Comparison of ENCODE assay signal across 15 cellular contexts in genomic region chr1:46171351-46171750, GRCh38. TPM values are rescaled to one million over a fixed set of nuclear protein-coding genes. Genes with fewer than 3 reads are reported as not detected.
DNase-seq lines count a peak whose midpoint lies in the region; ATAC-seq and TF ChIP-seq lines count a peak whose summit lies in the region.
"Had no signal": no experiment of that assay in that cellular context is flagged by ENCODE, and none has a peak within 500 bp of the region (broad histone marks: within the 10 kb centered on the region; RNA-seq: fewer than 3 reads in every experiment).

No MANE protein-coding gene starts in this region.

- H2BK15ac ChIP-seq in mesendoderm (replicated peaks; ENCODE audit: low read depth), result no peak overlapping the region

- no peaks in the 10 kb centered on the region for H3K9me3 ChIP-seq in SK-N-SH
- no peaks in the 10 kb centered on the region for H3K9me3 ChIP-seq in upper lobe of left lung
- H3K9me3 ChIP-seq: Caco-2 had no signal

- H2BK5ac ChIP-seq in mesendoderm (ENCODE audit: low read length), result no peak overlapping the region

- H4K5ac ChIP-seq in mesendoderm (ENCODE audit: low read length), result no peak overlapping the region

- ATAC-seq in SK-N-SH treated with all-trans-retinoic acid at 6 μM for 48 hours, result no peak
- peak in 1 of 2 donors; percentile 34 for ATAC-seq in upper lobe of left lung (ENCODE audit: low FRiP score in 2 of 2)
- ATAC-seq in HG02938 (IDR thresholded peaks at IDR 0.05; ENCODE audit: unreplicated experiment), result no peak
- ATAC-seq: activated T-cell treated with anti-CD3 and anti-CD28 coated beads, Interleukin-2, amount 50 U/mL, for 72 hours; stimulated activated naive CD8-positive, alpha-beta T cell treated with anti-CD3 and anti-CD28 coated beads, Interleukin-15, amount 100 ng/mL, for 72 hours had no signal

- no peak overlapping the region for H3K23ac ChIP-seq in mesendoderm (ENCODE audit: low read length)

- no peak overlapping the region for H3K4ac ChIP-seq in mesendoderm (ENCODE audit: low read depth, low read length)

- H3K56ac ChIP-seq in mesendoderm (ENCODE audit: low read length), result no peak overlapping the region

- WGBS in SK-N-SH (ENCODE audit: low lambda C conversion rate), result 81% methylated on average over 6 of the region's 8 CpGs
- no CpG with 5 or more reads among the region's 8 CpGs for WGBS in mesendoderm (ENCODE audit: extremely low coverage, insufficient coverage, low lambda C conversion rate)
- 44 to 62% methylated on average over 8 of the region's 8 CpGs for whole genome bisulfite sequencing in upper lobe of left lung, 2 donors

- H3K9ac ChIP-seq in SK-N-SH, result no peak overlapping the region
- H3K9ac ChIP-seq in mesendoderm (ENCODE audit: low read length), result no peak overlapping the region

- POLR2A ChIA-PET in SK-N-SH (lab: Yijun Ruan, JAX), result interaction anchor here (2.1 kb wide), 1 partner anchor 39 kb away, joined by 8 read pairs; the partner anchor contains the start of gene PIK3R3

- TF ChIP-seq POLR2A in upper lobe of left lung (IDR thresholded peaks at IDR 0.05), result no peak

- peak overlapping the region; percentile 12 for H3K18ac ChIP-seq in mesendoderm (ENCODE audit: low read length)

- H3K4me2 ChIP-seq in SK-N-SH (no peak overlapping the region), mesendoderm (ENCODE audit: low read length) (no peak overlapping the region)

- TF ChIP-seq RAD21 in SK-N-SH (IDR thresholded peaks at IDR 0.05; ENCODE audit: low read length), result no peak

- no peaks in the 10 kb centered on the region for H3K27me3 ChIP-seq in SK-N-SH (ENCODE audit: insufficient read depth)
- H3K27me3 ChIP-seq in mesendoderm (ENCODE audit: insufficient read depth, low read length, poor library complexity), result no peaks in the 10 kb centered on the region
- no peaks in the 10 kb centered on the region for H3K27me3 ChIP-seq in upper lobe of left lung

- H4K20me1 ChIP-seq in SK-N-SH (ENCODE audit: insufficient read depth), result no peaks in the 10 kb centered on the region

- no peaks in the 10 kb centered on the region for H3F3A ChIP-seq in SK-N-SH (replicated peaks; ENCODE audit: insufficient read depth)

- CTCF ChIA-PET in SK-N-SH (lab: Yijun Ruan, JAX), result interaction anchor here (0.6 to 1.2 kb wide), 2 partner anchors 11 to 16 kb away, joined by 3 read pairs; no protein-coding TSS in a partner anchor

- no peak overlapping the region for H2BK120ac ChIP-seq in mesendoderm (ENCODE audit: low read depth, low read length)

- H3K4me3 ChIP-seq in SK-N-SH (ENCODE audit: low read depth in 2 of 2, low read length in 1 of 2) (no peak overlapping the region), mesendoderm (ENCODE audit: low read length) (no peak overlapping the region), upper lobe of left lung (no peak overlapping the region)

- no peaks in the 10 kb centered on the region for H3K79me2 ChIP-seq in SK-N-SH (ENCODE audit: insufficient read depth)
- H3K79me2 ChIP-seq in mesendoderm (ENCODE audit: control insufficient read depth, insufficient read depth, low read length), result no peaks in the 10 kb centered on the region

- no peaks in the 10 kb centered on the region for H3K9me2 ChIP-seq in SK-N-SH

- H2AFZ ChIP-seq in SK-N-SH (ENCODE audit: low read depth), result no peak overlapping the region

- H3K79me1 ChIP-seq in mesendoderm (ENCODE audit: low read length), result no peaks in the 10 kb centered on the region

- H3K36me3 ChIP-seq in SK-N-SH (replicated peaks in 1 of 2; ENCODE audit: control insufficient read depth in 1 of 2, insufficient read depth in 2 of 2, low read length in 1 of 2) (no peaks in the 10 kb centered on the region), mesendoderm (ENCODE audit: control insufficient read depth, insufficient read depth, low read length) (no peaks in the 10 kb centered on the region), upper lobe of left lung (no peaks in the 10 kb centered on the region)

- TF ChIP-seq EP300 in SK-N-SH (IDR thresholded peaks at IDR 0.05; ENCODE audit: borderline replicate concordance in 1 of 2, low read depth in 1 of 2, low read length in 1 of 2) (no peak), upper lobe of left lung (IDR thresholded peaks at IDR 0.05) (peak in 2 of 4 donors; percentile 63 to 65)

- TF ChIP-seq CTCF in SK-N-SH (IDR thresholded peaks at IDR 0.05) (no peak), upper lobe of left lung (IDR thresholded peaks at IDR 0.05) (no peak)

- no peak overlapping the region for H3K27ac ChIP-seq in SK-N-SH (ENCODE audit: low read depth in 2 of 2, low read length in 1 of 2)
- no peak overlapping the region for H3K27ac ChIP-seq in mesendoderm (ENCODE audit: low read depth, low read length)
- H3K27ac ChIP-seq in upper lobe of left lung, result peak overlapping the region; percentile 70 to 92 (median 88)

- peaks cover 7 to 9% of the 10 kb centered on the region in 2 experiments; a peak in 2 of 4 replicates for H3K4me1 ChIP-seq in SK-N-SH (ENCODE audit: control insufficient read depth in 1 of 2, insufficient read depth in 2 of 2, low read depth in 1 of 2, low read length in 1 of 2)
- H3K4me1 ChIP-seq in mesendoderm (ENCODE audit: control insufficient read depth, low read depth, low read length), result peaks cover 18% of the 10 kb centered on the region
- peaks cover 71 to 91% (median 87%) of the 10 kb centered on the region in 4 donors for H3K4me1 ChIP-seq in upper lobe of left lung

- peak; percentile 10 for DNase-seq in SK-N-SH
- peak; percentile 17 for DNase-seq in cerebellar cortex (ENCODE audit: low spot score)
- no peak for DNase-seq in mesendoderm
- DNase-seq in upper lobe of left lung, result peak in 1 of 2 donors; percentile 73
- DNase-seq in NK-92 (lab: John Stamatoyannopoulos, UW; ENCODE audit: unreplicated experiment), result no peak
- no peak for DNase-seq in activated CD4-positive, alpha-beta T cell treated with anti-CD3 and anti-CD28 coated beads for 48 hours
- DNase-seq: 8988T; activated CD4-positive, alpha-beta T cell treated with anti-CD3 and anti-CD28 coated beads for 4 hours; activated T-cell treated with anti-CD3 and anti-CD28 coated beads, Interleukin-2, amount 50 U/mL, for 72 hours; NCI-H1092 treated with DMSO at 0.1 percent for 48 hours; NCI-H345; stimulated activated naive CD8-positive, alpha-beta T cell treated with anti-CD3 and anti-CD28 coated beads, Interleukin-15, amount 100 ng/mL, for 72 hours had no signal

- H4K8ac ChIP-seq in mesendoderm (ENCODE audit: low read depth, low read length), result no peak overlapping the region

- no peak overlapping the region for H2AK5ac ChIP-seq in mesendoderm (ENCODE audit: low read length)

TF ChIP-seq in SK-N-SH, 30 proteins besides CTCF, POLR2A, EP300 and RAD21 (continues in another document):
- TF ChIP-seq GABPA (IDR thresholded peaks at IDR 0.05; ENCODE audit: low read depth) (no peak), JUND (IDR thresholded peaks at IDR 0.05) (no peak), NRF1 (IDR thresholded peaks at IDR 0.05; ENCODE audit: low read depth, low read length) (no peak), MXI1 (IDR thresholded peaks at IDR 0.05; ENCODE audit: low read depth, low read length) (no peak), SMC3 (IDR thresholded peaks at IDR 0.05; ENCODE audit: low read depth, low read length) (no peak)

TF ChIP-seq in SK-N-SH treated with all-trans-retinoic acid at 6 μM for 48 hours, 23 proteins besides CTCF, POLR2A, EP300 and RAD21 (continues in another document):
- no peak for TF ChIP-seq PATZ1 (CRISPR knock-in tag; IDR thresholded peaks at IDR 0.05; ENCODE audit: borderline replicate concordance)

RNA-seq across cellular contexts. Expression of gene TSPAN1, which starts 3.5 kb away (rescaled TPM):
- polyA plus RNA-seq in SK-N-SH (2012; rRNA removed), result 12.2 and 13.9 TPM in 2 replicates
- polyA plus RNA-seq in SK-N-SH (2012; cell fraction: cytosol; rRNA removed), result 9.8 and 13.5 TPM in 2 replicates
- 10.2 and 14.0 TPM in 2 replicates for polyA plus RNA-seq in SK-N-SH (2012; cell fraction: nucleus; rRNA removed)
- not detected for polyA plus RNA-seq in mesendoderm (2013, experiment 1 of 2)
- not detected for polyA plus RNA-seq in mesendoderm (2013, experiment 2 of 2)
- total RNA-seq in upper lobe of left lung, result 100 to 1,000 TPM in 1 of 6 donors, 10 to 100 TPM in 5; 12.2 to 109 (median 31.2) TPM

RNA-seq across cellular contexts. Expression of gene P3R3URF, which starts 4.9 kb away (rescaled TPM):
- polyA plus RNA-seq in SK-N-SH (2012; rRNA removed), result not detected in 2 replicates
- not detected in 2 replicates for polyA plus RNA-seq in SK-N-SH (2012; cell fraction: cytosol; rRNA removed)
- not detected in 2 replicates for polyA plus RNA-seq in SK-N-SH (2012; cell fraction: nucleus; rRNA removed)
- not detected for polyA plus RNA-seq in mesendoderm (2013, experiment 1 of 2)
- not detected for polyA plus RNA-seq in mesendoderm (2013, experiment 2 of 2)
- total RNA-seq in upper lobe of left lung, result not detected
- total RNA-seq: activated T-cell treated with anti-CD3 and anti-CD28 coated beads, Interleukin-2, amount 50 U/mL, for 72 hours; Caco-2 had no signal

RNA-seq across cellular contexts. Expression of gene POMGNT1, which starts 26.9 kb away (rescaled TPM):
- polyA plus RNA-seq in SK-N-SH (2012; rRNA removed), result 165 and 198 TPM in 2 replicates
- 92.0 and 140 TPM in 2 replicates for polyA plus RNA-seq in SK-N-SH (2012; cell fraction: cytosol; rRNA removed)
- polyA plus RNA-seq in SK-N-SH (2012; cell fraction: nucleus; rRNA removed), result 333 and 360 TPM in 2 replicates
- 38.0 TPM for polyA plus RNA-seq in mesendoderm (2013, experiment 1 of 2)
- 38.1 TPM for polyA plus RNA-seq in mesendoderm (2013, experiment 2 of 2)
- 10 to 100 TPM; 37.7 to 66.7 (median 47.5) TPM for total RNA-seq in upper lobe of left lung

RNA-seq across cellular contexts. Expression of gene LURAP1, which starts 31.8 kb away (rescaled TPM):
- 4.6 and 5.1 TPM in 2 replicates for polyA plus RNA-seq in SK-N-SH (2012; rRNA removed)
- polyA plus RNA-seq in SK-N-SH (2012; cell fraction: cytosol; rRNA removed), result 2.4 and 2.9 TPM in 2 replicates
- polyA plus RNA-seq in SK-N-SH (2012; cell fraction: nucleus; rRNA removed), result 7.8 and 9.1 TPM in 2 replicates
- 1.2 TPM for polyA plus RNA-seq in mesendoderm (2013, experiment 1 of 2)
- 1.1 TPM for polyA plus RNA-seq in mesendoderm (2013, experiment 2 of 2)
- total RNA-seq in upper lobe of left lung, result 1 to 10 TPM in 5 of 6 donors, under 1 TPM in 1; 0.61 to 5.2 (median 2.8) TPM
- total RNA-seq: Caco-2 had no signal

RNA-seq across cellular contexts. Expression of gene PIK3R3, which starts 38.9 kb away (rescaled TPM):
- 4.0 and 6.2 TPM in 2 replicates for polyA plus RNA-seq in SK-N-SH (2012; rRNA removed)
- 6.1 and 6.2 TPM in 2 replicates for polyA plus RNA-seq in SK-N-SH (2012; cell fraction: cytosol; rRNA removed)
- polyA plus RNA-seq in SK-N-SH (2012; cell fraction: nucleus; rRNA removed), result 5.0 and 8.1 TPM in 2 replicates
- polyA plus RNA-seq in mesendoderm (2013, experiment 1 of 2), result 6.0 TPM
- 6.2 TPM for polyA plus RNA-seq in mesendoderm (2013, experiment 2 of 2)
- total RNA-seq in upper lobe of left lung, result 10 to 100 TPM; 11.2 to 43.7 (median 33.0) TPM

Comparison
In these comparisons a context has a peak if more than half of its experiments do, and no peak if none do; other contexts are left out.
1. DNase-seq: peak in SK-N-SH (single experiment) and cerebellar cortex (single experiment); none in mesendoderm (single experiment), NK-92 (single experiment) and activated CD4-positive, alpha-beta T cell treated with anti-CD3 and anti-CD28 coated beads for 48 hours (single experiment).
2. H3K27ac ChIP-seq: peak in upper lobe of left lung (4 of 4); none in SK-N-SH (0 of 2) and mesendoderm (single experiment).